ENCODE assay signal across 27 cellular contexts in genomic region chr16:9275816-9276354, GRCh38.
"Had no signal": no experiment of that assay in that cellular context is flagged by ENCODE, and none has a peak within 500 bp of the region (broad histone marks: within the 10 kb centered on the region; RNA-seq: fewer than 3 reads in every experiment).

No MANE protein-coding gene starts in this region.

- H3K4me1 ChIP-seq: ascending aorta, breast epithelium, colonic mucosa, esophagus squamous epithelium, gastroesophageal sphincter had no signal

- H3K9me3 Mint-ChIP-seq: activated CD4-positive, alpha-beta T cell treated with anti-CD3 and anti-CD28 coated beads, Interleukin-2, amount 10 ng/mL, durations not matched to agents 7 days and 5 days; activated naive CD4-positive, alpha-beta T cell treated with anti-CD3 and anti-CD28 coated beads, Interleukin-2, amount 10 ng/mL, durations not matched to agents 7 days and 5 days; activated naive CD8-positive, alpha-beta T cell treated with anti-CD3 and anti-CD28 coated beads, Interleukin-2, amount 10 ng/mL, durations not matched to agents 7 days and 5 days; activated T-cell treated with anti-CD3 and anti-CD28 coated beads, Interleukin-2, amount 50 U/mL, for 4 hours; brain had no signal

- ATAC-seq: activated naive CD4-positive, alpha-beta T cell treated with anti-CD3 and anti-CD28 coated beads, Interleukin-2, amount 50 U/mL, for 72 hours; activated T-cell treated with anti-CD3 and anti-CD28 coated beads, Interleukin-2, amount 50 U/mL, for 4 hours; activated T-helper 17 cell treated with anti-CD3 and anti-CD28 coated beads, Interleukin-2, amount 50 U/mL, for 72 hours; gastroesophageal sphincter had no signal

- H3K4me3 ChIP-seq: ascending aorta, breast epithelium, cardiac muscle cell, colonic mucosa, esophagus squamous epithelium, gastroesophageal sphincter had no signal

- FAIRE-seq: endometrium, endothelial cell of umbilical vein had no signal

- DNase-seq: activated CD4-positive, alpha-beta memory T cell treated with anti-CD3 and anti-CD28 coated beads, Interleukin-2, amount 10 ng/mL, durations not matched to agents 7 days and 5 days; activated CD4-positive, alpha-beta T cell treated with anti-CD3 and anti-CD28 coated beads for 4 hours; activated CD4-positive, alpha-beta T cell treated with anti-CD3 and anti-CD28 coated beads, Interleukin-2, amount 10 ng/mL, durations not matched to agents 7 days and 5 days; activated CD4-positive, alpha-beta T cell treated with anti-CD3 and anti-CD28 coated beads, Interleukin-2, amount 50 U/mL, for 4 hours; activated CD4-positive, CD25-positive, alpha-beta regulatory T cell; activated CD4-positive, CD25-positive, alpha-beta regulatory T cell treated with anti-CD3 and anti-CD28 coated beads, Interleukin-2, amount 50 U/mL, for 72 hours; activated effector memory CD4-positive, alpha-beta T cell treated with Interleukin-2 at 50 U/mL for 16 hours; activated naive CD4-positive, alpha-beta T cell treated with anti-CD3 and anti-CD28 coated beads, Interleukin-2, amount 10 ng/mL, durations not matched to agents 7 days and 5 days; activated naive CD8-positive, alpha-beta T cell treated with anti-CD3 and anti-CD28 coated beads, Interleukin-2, amount 10 ng/mL, durations not matched to agents 7 days and 5 days; activated T-cell treated with anti-CD3 and anti-CD28 coated beads, Interleukin-2, amount 50 U/mL, for 4 hours; central memory CD4-positive, alpha-beta T cell; cerebellar nuclear complex; colonic mucosa; effector CD8-positive, alpha-beta T cell; esophagus squamous epithelium; foreskin melanocyte; T-helper 2 cell had no signal

- H3K9me3 ChIP-seq: ascending aorta, breast epithelium, colonic mucosa, esophagus squamous epithelium, gastroesophageal sphincter had no signal

- H3K27ac Mint-ChIP-seq: activated CD4-positive, alpha-beta memory T cell treated with anti-CD3 and anti-CD28 coated beads, Interleukin-2, amount 10 ng/mL, durations not matched to agents 7 days and 5 days; activated CD4-positive, alpha-beta T cell treated with anti-CD3 and anti-CD28 coated beads, Interleukin-2, amount 10 ng/mL, durations not matched to agents 7 days and 5 days; activated naive CD4-positive, alpha-beta T cell treated with anti-CD3 and anti-CD28 coated beads, Interleukin-2, amount 10 ng/mL, durations not matched to agents 7 days and 5 days; activated naive CD4-positive, alpha-beta T cell treated with anti-CD3 and anti-CD28 coated beads, Interleukin-2, amount 50 U/mL, for 72 hours; activated naive CD8-positive, alpha-beta T cell treated with anti-CD3 and anti-CD28 coated beads, Interleukin-2, amount 10 ng/mL, durations not matched to agents 7 days and 5 days; activated T-helper 17 cell treated with anti-CD3 and anti-CD28 coated beads, Interleukin-2, amount 50 U/mL, for 72 hours had no signal

- H3K27me3 Mint-ChIP-seq: activated CD4-positive, alpha-beta memory T cell treated with anti-CD3 and anti-CD28 coated beads, Interleukin-2, amount 10 ng/mL, durations not matched to agents 7 days and 5 days; activated CD4-positive, alpha-beta T cell treated with anti-CD3 and anti-CD28 coated beads, Interleukin-2, amount 10 ng/mL, durations not matched to agents 7 days and 5 days; activated naive CD4-positive, alpha-beta T cell treated with anti-CD3 and anti-CD28 coated beads, Interleukin-2, amount 10 ng/mL, durations not matched to agents 7 days and 5 days; activated naive CD8-positive, alpha-beta T cell treated with anti-CD3 and anti-CD28 coated beads, Interleukin-2, amount 10 ng/mL, durations not matched to agents 7 days and 5 days had no signal

- H3K27ac ChIP-seq: ascending aorta, breast epithelium, cardiac muscle cell, colonic mucosa, epithelial cell of prostate, esophagus squamous epithelium, gastroesophageal sphincter had no signal

- H3K4me1 Mint-ChIP-seq: activated CD4-positive, alpha-beta memory T cell treated with anti-CD3 and anti-CD28 coated beads, Interleukin-2, amount 10 ng/mL, durations not matched to agents 7 days and 5 days; activated CD4-positive, alpha-beta T cell treated with anti-CD3 and anti-CD28 coated beads, Interleukin-2, amount 10 ng/mL, durations not matched to agents 7 days and 5 days; activated naive CD4-positive, alpha-beta T cell treated with anti-CD3 and anti-CD28 coated beads, Interleukin-2, amount 10 ng/mL, durations not matched to agents 7 days and 5 days; activated naive CD8-positive, alpha-beta T cell treated with anti-CD3 and anti-CD28 coated beads, Interleukin-2, amount 10 ng/mL, durations not matched to agents 7 days and 5 days; activated T-helper 17 cell treated with anti-CD3 and anti-CD28 coated beads, Interleukin-2, amount 50 U/mL, for 72 hours; brain had no signal

- H3K27me3 ChIP-seq: ascending aorta, breast epithelium, colonic mucosa, esophagus squamous epithelium had no signal

- H3K36me3 ChIP-seq: ascending aorta, breast epithelium, cardiac muscle cell, colonic mucosa, esophagus squamous epithelium, gastroesophageal sphincter had no signal

- H3K36me3 Mint-ChIP-seq: activated naive CD4-positive, alpha-beta T cell treated with anti-CD3 and anti-CD28 coated beads, Interleukin-2, amount 10 ng/mL, durations not matched to agents 7 days and 5 days; activated naive CD4-positive, alpha-beta T cell treated with anti-CD3 and anti-CD28 coated beads, Interleukin-2, amount 50 U/mL, for 72 hours; activated naive CD8-positive, alpha-beta T cell treated with anti-CD3 and anti-CD28 coated beads, Interleukin-2, amount 10 ng/mL, durations not matched to agents 7 days and 5 days; brain had no signal

- H3K4me3 Mint-ChIP-seq: activated CD4-positive, alpha-beta memory T cell treated with anti-CD3 and anti-CD28 coated beads, Interleukin-2, amount 10 ng/mL, durations not matched to agents 7 days and 5 days; activated CD4-positive, alpha-beta T cell treated with anti-CD3 and anti-CD28 coated beads, Interleukin-2, amount 10 ng/mL, durations not matched to agents 7 days and 5 days; activated naive CD4-positive, alpha-beta T cell treated with anti-CD3 and anti-CD28 coated beads, Interleukin-2, amount 10 ng/mL, durations not matched to agents 7 days and 5 days; activated naive CD8-positive, alpha-beta T cell treated with anti-CD3 and anti-CD28 coated beads, Interleukin-2, amount 10 ng/mL, durations not matched to agents 7 days and 5 days; activated T-cell treated with anti-CD3 and anti-CD28 coated beads, Interleukin-2, amount 50 U/mL, for 4 hours; activated T-helper 17 cell treated with anti-CD3 and anti-CD28 coated beads, Interleukin-2, amount 50 U/mL, for 72 hours; brain had no signal
